In genomic region chr11:10303558-10304363, GRCh38 we compare ENCODE assay signal across 9 cellular contexts. TPM values are rescaled to one million over a fixed set of nuclear protein-coding genes. Genes with fewer than 3 reads are reported as not detected.
DNase-seq lines count a peak whose midpoint lies in the region; ATAC-seq, FAIRE-seq and TF ChIP-seq lines count a peak whose summit lies in the region.
"Had no signal": no experiment of that assay in that cellular context is flagged by ENCODE, and none has a peak within 500 bp of the region (broad histone marks: within the 10 kb centered on the region; RNA-seq: fewer than 3 reads in every experiment).

No MANE protein-coding gene starts in this region.

- no peaks in the 10 kb centered on the region for H3K9me3 ChIP-seq in neutrophil

- peaks cover 77% of the 10 kb centered on the region for H3K27me3 Mint-ChIP-seq in activated T-cell treated with anti-CD3 and anti-CD28 coated beads, Interleukin-2, amount 50 U/mL, for 72 hours (ENCODE audit: low read depth)

- DNase-seq in SIG-M5 treated with dmso at 0.1 percent for 504 hours (lab: John Stamatoyannopoulos, UW; ENCODE audit: unreplicated experiment) (peak; percentile 76), SIG-M5 (lab: John Stamatoyannopoulos, UW) (no peak), NCI-H226 (peak; percentile 66), frontal cortex (ENCODE audit: low spot score in 2 of 2) (peak; percentile 36 to 42), GOT3 (lab: John Stamatoyannopoulos, UW) (no peak), NCI-H1436 (lab: John Stamatoyannopoulos, UW) (no peak)
- peak; percentile 23 to 37 for DNase-seq in activated T-cell treated with anti-CD3 and anti-CD28 coated beads, Interleukin-2, amount 50 U/mL, for 72 hours

- H3K4me3 Mint-ChIP-seq in activated T-cell treated with anti-CD3 and anti-CD28 coated beads, Interleukin-2, amount 50 U/mL, for 72 hours, result peak overlapping the region; percentile 92 to 93

- peaks cover 18% of the 10 kb centered on the region for H3K36me3 ChIP-seq in neutrophil

- H3K27ac Mint-ChIP-seq in activated T-cell treated with anti-CD3 and anti-CD28 coated beads, Interleukin-2, amount 50 U/mL, for 72 hours, result peak overlapping the region; percentile 70

- no peak for FAIRE-seq in frontal cortex (lab: Jason Lieb, UNC)
- FAIRE-seq: islet of Langerhans had no signal

- no peaks in the 10 kb centered on the region for H3K9me3 Mint-ChIP-seq in activated T-cell treated with anti-CD3 and anti-CD28 coated beads, Interleukin-2, amount 50 U/mL, for 72 hours

- peaks cover 44 to 46% of the 10 kb centered on the region in 2 experiments for H3K4me1 ChIP-seq in neutrophil (ENCODE audit: control insufficient read depth in 1 of 2, insufficient read depth in 1 of 2, low read depth in 1 of 2, low read length in 1 of 2)

- no peak for ATAC-seq in activated T-cell treated with anti-CD3 and anti-CD28 coated beads, Interleukin-2, amount 50 U/mL, for 72 hours (replicated peaks in 1 of 2)

- peaks cover 28% of the 10 kb centered on the region for H3K27me3 ChIP-seq in neutrophil

- peak overlapping the region; percentile 92 to 100 for H3K4me3 ChIP-seq in neutrophil (ENCODE audit: low read depth in 1 of 2, low read length in 1 of 2)

- peaks cover 60% of the 10 kb centered on the region for H3K4me1 Mint-ChIP-seq in activated T-cell treated with anti-CD3 and anti-CD28 coated beads, Interleukin-2, amount 50 U/mL, for 72 hours (ENCODE audit: low read depth)

- H3K36me3 Mint-ChIP-seq in activated T-cell treated with anti-CD3 and anti-CD28 coated beads, Interleukin-2, amount 50 U/mL, for 72 hours (ENCODE audit: insufficient read depth in 2 of 2), result peaks cover 3 to 6% of the 10 kb centered on the region in 2 donors

- peak overlapping the region; percentile 96 for H3K27ac ChIP-seq in neutrophil

- TF ChIP-seq CTCF in neutrophil (IDR thresholded peaks at IDR 0.05), result peak; percentile 31

RNA-seq across cellular contexts. Expression of gene ADM, which starts 1.1 kb away (rescaled TPM):
- total RNA-seq in activated T-cell treated with anti-CD3 and anti-CD28 coated beads, Interleukin-2, amount 50 U/mL, for 72 hours, result 1 to 10 TPM; 2.0 to 4.6 TPM
- total RNA-seq in frontal cortex, result 8.6 TPM

RNA-seq across cellular contexts. Expression of gene SBF2, which starts 9.7 kb away (rescaled TPM):
- total RNA-seq in activated T-cell treated with anti-CD3 and anti-CD28 coated beads, Interleukin-2, amount 50 U/mL, for 72 hours, result 10 to 100 TPM; 13.4 to 28.8 TPM
- 104 TPM for total RNA-seq in frontal cortex

Comparison
In these comparisons a context has a peak if more than half of its experiments do, and no peak if none do; other contexts are left out.
1. DNase-seq: peak in SIG-M5 treated with dmso at 0.1 percent for 504 hours (single experiment), NCI-H226 (single experiment), activated T-cell treated with anti-CD3 and anti-CD28 coated beads, Interleukin-2, amount 50 U/mL, for 72 hours (2 of 2) and frontal cortex (2 of 2); none in SIG-M5 (single experiment), GOT3 (single experiment) and NCI-H1436 (single experiment).